Comparison of ENCODE assay signal across 11 cellular contexts in genomic region chr5:1456110-1456881, GRCh38. TPM values are rescaled to one million over a fixed set of nuclear protein-coding genes. Genes with fewer than 3 reads are reported as not detected.
"Had no signal": no experiment of that assay in that cellular context is flagged by ENCODE, and none has a peak within 500 bp of the region (broad histone marks: within the 10 kb centered on the region; RNA-seq: fewer than 3 reads in every experiment).

No MANE protein-coding gene starts in this region.

RNA-seq across cellular contexts. Expression of gene SLC6A3, which starts 11.1 kb away (rescaled TPM):
- total RNA-seq: activated CD4-positive, alpha-beta memory T cell treated with anti-CD3 and anti-CD28 coated beads for 36 hours; activated CD4-positive, alpha-beta T cell treated with anti-CD3 and anti-CD28 coated beads, Interleukin-2, amount 10 ng/mL, durations not matched to agents 24 days and 14 days; activated CD8-positive, alpha-beta T cell treated with anti-CD3 and anti-CD28 coated beads for 36 hours; activated T-cell treated with anti-CD3 and anti-CD28 coated beads, Interleukin-2, amount 50 U/mL, for 4 hours; activated T-helper 2 cell treated with anti-CD3 and anti-CD28 coated beads, Interferon-gamma antibody, Interleukin-2, Interleukin-4, amounts not matched to agents 10 μg/mL and 5 μg/mL and 100 μg/mL, durations not matched to agents 14 hours and 24 hours and 36 hours; ascending aorta; bronchial epithelial cell; cardiac muscle cell; chondrocyte; T-helper 1 cell treated with Interleukin-12 subunit alpha and Interleukin-12 subunit beta and Interleukin-4 antibody, amounts not matched to agents 30 ng/mL and 1 ng/mL, for 36 hours; T-helper 17 cell had no signal
- polyA plus RNA-seq: cardiac muscle cell had no signal
